In genomic region chr4:80324171-80324570, GRCh38 we compare ENCODE assay signal across 1 cellular context.
TF ChIP-seq lines count a peak whose summit lies in the region.

No MANE protein-coding gene starts in this region.

TF ChIP-seq in HEK293, 187 proteins besides CTCF, POLR2A, EP300 and RAD21 (continued from another document):
- TF ChIP-seq ZNF529 (tag by site-specific recombination; IDR thresholded peaks at IDR 0.05; ENCODE audit: insufficient replicate concordance) (no peak), ZNF112 (tag by site-specific recombination; IDR thresholded peaks at IDR 0.05) (no peak), ZNF544 (tag by site-specific recombination; IDR thresholded peaks at IDR 0.05) (no peak), ZNF791 (tag by site-specific recombination; IDR thresholded peaks at IDR 0.05) (no peak), ZBTB44 (tag by site-specific recombination; IDR thresholded peaks at IDR 0.05) (0 out of 2 replicates have a peak, but pooled peaks have one; percentile 30)
- TF ChIP-seq, protein P1, sequence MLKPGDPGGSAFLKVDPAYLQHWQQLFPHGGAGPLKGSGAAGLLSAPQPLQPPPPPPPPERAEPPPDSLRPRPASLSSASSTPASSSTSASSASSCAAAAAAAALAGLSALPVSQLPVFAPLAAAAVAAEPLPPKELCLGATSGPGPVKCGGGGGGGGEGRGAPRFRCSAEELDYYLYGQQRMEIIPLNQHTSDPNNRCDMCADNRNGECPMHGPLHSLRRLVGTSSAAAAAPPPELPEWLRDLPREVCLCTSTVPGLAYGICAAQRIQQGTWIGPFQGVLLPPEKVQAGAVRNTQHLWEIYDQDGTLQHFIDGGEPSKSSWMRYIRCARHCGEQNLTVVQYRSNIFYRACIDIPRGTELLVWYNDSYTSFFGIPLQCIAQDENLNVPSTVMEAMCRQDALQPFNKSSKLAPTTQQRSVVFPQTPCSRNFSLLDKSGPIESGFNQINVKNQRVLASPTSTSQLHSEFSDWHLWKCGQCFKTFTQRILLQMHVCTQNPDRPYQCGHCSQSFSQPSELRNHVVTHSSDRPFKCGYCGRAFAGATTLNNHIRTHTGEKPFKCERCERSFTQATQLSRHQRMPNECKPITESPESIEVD (tag by site-specific recombination; IDR thresholded peaks at IDR 0.05): peak; percentile 79
